In the genomic region with DNA sequence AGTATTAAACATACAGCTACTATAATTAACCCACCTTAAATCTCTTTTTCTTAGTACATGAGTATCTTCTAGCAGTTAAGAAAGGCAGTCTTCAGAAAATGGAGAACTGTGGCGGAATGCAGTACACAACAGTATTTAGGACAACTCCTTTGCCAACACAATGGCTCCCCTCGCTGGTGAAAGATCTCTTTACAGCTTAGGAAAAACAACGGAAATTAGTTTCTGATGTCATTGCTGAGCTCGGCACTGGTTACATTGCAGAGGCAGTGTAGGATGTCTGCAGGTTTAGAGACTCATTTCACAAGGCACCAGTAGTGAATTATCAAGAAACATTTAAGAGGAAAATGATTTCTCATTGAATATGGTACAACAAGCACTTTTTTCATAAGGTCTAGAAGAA, we compare ENCODE assay signal across 8 cellular contexts. TPM values are rescaled to one million over a fixed set of nuclear protein-coding genes. Genes with fewer than 3 reads are reported as not detected.
DNase-seq lines count a peak whose midpoint lies in the region; ATAC-seq and TF ChIP-seq lines count a peak whose summit lies in the region.

No MANE protein-coding gene starts in this region.

- peak; percentile 72 for TF ChIP-seq CTCF in type B pancreatic cell (conservative IDR thresholded peaks at IDR 0.05)

- H3K27ac Mint-ChIP-seq in type B pancreatic cell, result no peak overlapping the region

- no peaks in the 10 kb centered on the region for H3K27me3 Mint-ChIP-seq in type B pancreatic cell

- H3K36me3 Mint-ChIP-seq in type B pancreatic cell, result peaks cover 23% of the 10 kb centered on the region

- ATAC-seq in HG03432 (IDR thresholded peaks at IDR 0.05; ENCODE audit: unreplicated experiment) (no peak), HG02678 (IDR thresholded peaks at IDR 0.05; ENCODE audit: unreplicated experiment) (no peak)

- H3K4me1 Mint-ChIP-seq in type B pancreatic cell (ENCODE audit: unreplicated experiment), result peaks cover 5% of the 10 kb centered on the region

- no peak overlapping the region for H3K4me3 Mint-ChIP-seq in type B pancreatic cell

- no peaks in the 10 kb centered on the region for H3K9me3 Mint-ChIP-seq in type B pancreatic cell

- DNase-seq in A172 (ENCODE audit: low spot score), result peak; percentile 31
- peak; percentile 68 for DNase-seq in ELR (ENCODE audit: low read depth)
- peak; percentile 54 for DNase-seq in NCI-H2227 (lab: John Stamatoyannopoulos, UW; ENCODE audit: unreplicated experiment)
- peak in 37 of 58 donors; percentile 7 to 82 (median 33) for DNase-seq in anterior cingulate cortex (lab: John Stamatoyannopoulos, UW)
- peak; percentile 87 for DNase-seq in iris pigment epithelial cell (ENCODE audit: low read depth)
- DNase-seq in type B pancreatic cell (ENCODE audit: extremely low spot score, unreplicated experiment), result no peak

RNA-seq across cellular contexts. Expression of a gene that starts 43.4 kb away (rescaled TPM):
- total RNA-seq in A172 (2014; rRNA removed; shearing (Covaris generic)), result 158 and 197 TPM in 2 replicates
- 73.2 and 77.4 TPM in 2 replicates for total RNA-seq in type B pancreatic cell (ENCODE audit: low replicate concordance)
